ENCODE assay signal across 30 cellular contexts in the genomic region with DNA sequence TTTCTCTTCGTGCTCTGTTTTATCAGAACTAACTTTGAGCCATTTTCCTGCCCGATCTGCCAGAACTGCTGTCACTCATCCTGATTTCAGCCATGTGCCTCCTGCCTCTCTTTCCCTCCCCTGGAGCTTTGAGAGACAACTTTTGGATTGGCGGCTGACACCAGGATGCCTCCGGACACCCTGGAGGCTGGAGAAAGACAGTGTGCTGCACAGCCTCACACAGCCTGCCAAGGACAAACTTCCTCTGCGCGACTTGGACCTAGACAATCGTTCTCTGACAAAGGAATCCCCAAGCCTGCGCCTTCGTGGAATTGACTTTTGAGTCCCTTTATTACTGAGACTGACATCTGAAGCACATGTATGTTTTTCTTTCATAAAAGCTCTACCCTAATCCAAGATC. TPM values are rescaled to one million over a fixed set of nuclear protein-coding genes. Genes with fewer than 3 reads are reported as not detected.
DNase-seq lines count a peak whose midpoint lies in the region; ATAC-seq lines count a peak whose summit lies in the region.
"Had no signal": no experiment of that assay in that cellular context is flagged by ENCODE, and none has a peak within 500 bp of the region (broad histone marks: within the 10 kb centered on the region; RNA-seq: fewer than 3 reads in every experiment).

No MANE protein-coding gene starts in this region.

- H3K4ac ChIP-seq in trophoblast cell (ENCODE audit: low read depth, low read length): no peak overlapping the region

- H3K4me1 ChIP-seq in adipocyte (ENCODE audit: control insufficient read depth, insufficient read depth, low read length) (peaks cover 6% of the 10 kb centered on the region), iPS-18a (ENCODE audit: control insufficient read depth, low read depth, low read length) (peaks cover 27% of the 10 kb centered on the region), trophoblast cell (ENCODE audit: control insufficient read depth in 1 of 2, insufficient read depth in 2 of 2, low read length in 2 of 2) (no peaks in the 10 kb centered on the region)
- H3K4me1 ChIP-seq: pancreas had no signal

- peak overlapping the region; percentile 3 for H3K4me2 ChIP-seq in trophoblast cell (ENCODE audit: low read length)

- H3K27me3 ChIP-seq in H7 (ENCODE audit: control insufficient read depth, insufficient read depth, low read length) (no peaks in the 10 kb centered on the region; the same call in 1 of the 2 replicates), adipocyte (replicated peaks; ENCODE audit: control insufficient read depth, insufficient read depth, low read length) (no peaks in the 10 kb centered on the region), iPS-18a (ENCODE audit: control insufficient read depth, insufficient read depth, low read length) (no peaks in the 10 kb centered on the region), trophoblast cell (ENCODE audit: insufficient read depth, low read length) (no peaks in the 10 kb centered on the region)
- H3K27me3 ChIP-seq: brain microvascular endothelial cell, pancreas had no signal

- H2BK120ac ChIP-seq in trophoblast cell (ENCODE audit: insufficient read depth, low read length, poor library complexity): no peak overlapping the region

- WGBS in trophoblast cell (ENCODE audit: extremely low coverage, insufficient coverage, insufficient read length): no CpG with 5 or more reads among the region's 9 CpGs

- H3K4me3 ChIP-seq in H7 (ENCODE audit: insufficient read depth, low read depth, low read length): no peak overlapping the region
- peak overlapping the region; percentile 64 for H3K4me3 ChIP-seq in adipocyte (ENCODE audit: low read length)
- H3K4me3 ChIP-seq in iPS-18a (ENCODE audit: low read length): peak overlapping the region; percentile 20
- no peak overlapping the region for H3K4me3 ChIP-seq in trophoblast cell (ENCODE audit: low read depth, low read length)
- H3K4me3 ChIP-seq: GM12878, K562, pancreas had no signal

- H3K79me2 ChIP-seq in trophoblast cell (ENCODE audit: control insufficient read depth, insufficient read depth, low read length, poor library complexity): no peaks in the 10 kb centered on the region

- ATAC-seq in GM21786 (IDR thresholded peaks at IDR 0.05; ENCODE audit: unreplicated experiment): no peak
- ATAC-seq: activated CD4-positive, CD25-positive, alpha-beta regulatory T cell treated with anti-CD3 and anti-CD28 coated beads, Interleukin-2, amount 50 U/mL, for 24 hours; GM12878; K562; left colon; naive thymus-derived CD8-positive, alpha-beta T cell; pancreas; stimulated activated memory B cell treated with anti-CD40 and anti-IgM and Interleukin-4, amounts not matched to agents 10 μg/mL and 1 μg/mL and 100 μg/mL, for 72 hours had no signal

- no peak overlapping the region for H2BK12ac ChIP-seq in trophoblast cell (ENCODE audit: low read length)

- H3K79me1 ChIP-seq in trophoblast cell (ENCODE audit: low read length): no peaks in the 10 kb centered on the region

- H3K14ac ChIP-seq in trophoblast cell (ENCODE audit: low read length): no peak overlapping the region

- no peak overlapping the region for H4K12ac ChIP-seq in trophoblast cell (ENCODE audit: low read depth, low read length)

- no peak overlapping the region for H3K23ac ChIP-seq in trophoblast cell (ENCODE audit: low read length)

- H3K36me3 ChIP-seq in H7 (replicated peaks; ENCODE audit: control insufficient read depth, insufficient read depth, low read length) (no peaks in the 10 kb centered on the region), adipocyte (ENCODE audit: control insufficient read depth, insufficient read depth, low read length, severe bottlenecking) (no peaks in the 10 kb centered on the region), iPS-18a (ENCODE audit: control insufficient read depth, low read depth, low read length) (no peaks in the 10 kb centered on the region), trophoblast cell (ENCODE audit: control insufficient read depth in 1 of 2, insufficient read depth in 2 of 2, low read length in 2 of 2) (no peaks in the 10 kb centered on the region)
- H3K36me3 ChIP-seq: brain microvascular endothelial cell, pancreas had no signal

- H3K27ac ChIP-seq in iPS-18a (ENCODE audit: low read length) (no peak overlapping the region), trophoblast cell (ENCODE audit: low read depth, low read length) (no peak overlapping the region)
- H3K27ac ChIP-seq: brain microvascular endothelial cell, epithelial cell of prostate, pancreas had no signal

- no peak overlapping the region for H2BK5ac ChIP-seq in trophoblast cell (ENCODE audit: low read depth, low read length, poor library complexity)

- no peak overlapping the region for H3K18ac ChIP-seq in trophoblast cell (ENCODE audit: low read length)

- H3K9me3 ChIP-seq in adipocyte (ENCODE audit: control insufficient read depth, low read length): no peaks in the 10 kb centered on the region
- H3K9me3 ChIP-seq in iPS-18a (ENCODE audit: control insufficient read depth, low read depth, low read length): no peaks in the 10 kb centered on the region
- H3K9me3 ChIP-seq in trophoblast cell (ENCODE audit: insufficient read depth, low read depth, low read length): no peaks in the 10 kb centered on the region
- H3K9me3 ChIP-seq: pancreas had no signal

- H4K91ac ChIP-seq in trophoblast cell (ENCODE audit: low read depth, low read length): no peak overlapping the region

- DNase-seq in H7: peak; percentile 35
- no peak for DNase-seq in adipocyte (ENCODE audit: low read depth)
- no peak for DNase-seq in trophoblast cell
- no peak for DNase-seq in stimulated activated CD4-positive, alpha-beta T cell treated with anti-CD3 and anti-CD28 coated beads, Interleukin-15, amount 100 ng/mL, for 24 hours
- DNase-seq in AG08396 (ENCODE audit: low spot score): no peak
- DNase-seq: activated CD4-positive, alpha-beta T cell treated with anti-CD3 and anti-CD28 coated beads, Interleukin-2, amount 50 U/mL, for 48 hours; activated naive CD4-positive, alpha-beta T cell treated with anti-CD3 and anti-CD28 coated beads for 36 hours; brain microvascular endothelial cell; Calu3; effector CD4-positive, alpha-beta T cell; left colon; MM.1S; naive thymus-derived CD8-positive, alpha-beta T cell; NCI-H2081; NCI-H226; NCI-H69; pancreas; retina; stimulated activated CD4-positive, alpha-beta T cell treated with anti-CD3 and anti-CD28 coated beads, Interleukin-12 subunit alpha, Interleukin-12 subunit beta, amount 100 ng/mL, for 4 hours; stimulated activated CD4-positive, alpha-beta T cell treated with anti-CD3 and anti-CD28 coated beads, Interleukin-4, amount 100 ng/mL, for 4 hours had no signal

- no peak overlapping the region for H2AK5ac ChIP-seq in trophoblast cell (ENCODE audit: low read length)

- H2AFZ ChIP-seq in trophoblast cell (ENCODE audit: insufficient read depth, low read length, poor library complexity): no peak overlapping the region

- no peak overlapping the region for H3K9ac ChIP-seq in adipocyte (ENCODE audit: low read length)
- no peak overlapping the region for H3K9ac ChIP-seq in iPS-18a (ENCODE audit: low read length)
- H3K9ac ChIP-seq in trophoblast cell (ENCODE audit: low read length): no peak overlapping the region

- H4K8ac ChIP-seq in trophoblast cell (ENCODE audit: low read depth, low read length): no peak overlapping the region

RNA-seq across cellular contexts. Expression of a gene that starts 10.8 kb away (rescaled TPM):
- 94.0 and 141 TPM in 2 replicates for total RNA-seq in H7 (2014; rRNA removed; shearing (Covaris generic))
- polyA plus RNA-seq in trophoblast cell (2013): 2.5 and 2.9 TPM in 2 replicates
- total RNA-seq: activated naive CD4-positive, alpha-beta T cell treated with anti-CD3 and anti-CD28 coated beads for 36 hours; activated T-helper 1 cell treated with anti-CD3 and anti-CD28 coated beads, Interleukin-12 subunit alpha, Interleukin-12 subunit beta, Interleukin-2, Interleukin-4 antibody, amounts not matched to agents 30 ng/mL and 10 ng/mL and 1 ng/mL, durations not matched to agents 14 hours and 24 hours and 36 hours; Calu3; naive thymus-derived CD8-positive, alpha-beta T cell; T-helper 1 cell treated with Interleukin-12 subunit alpha and Interleukin-12 subunit beta and Interleukin-4 antibody, amounts not matched to agents 30 ng/mL and 1 ng/mL, for 36 hours had no signal
- polyA plus RNA-seq: CD14-positive monocyte, GM12878 had no signal

Comparison
In these comparisons a context has a peak if more than half of its experiments do, and no peak if none do; other contexts are left out.
1. H3K4me3 ChIP-seq: peak in adipocyte (single experiment) and iPS-18a (single experiment); none in H7 (single experiment) and trophoblast cell (single experiment).